Comparison of ENCODE assay signal across 34 cellular contexts in genomic region chr5:83090169-83090568, GRCh38.
"Had no signal": no experiment of that assay in that cellular context is flagged by ENCODE, and none has a peak within 500 bp of the region (broad histone marks: within the 10 kb centered on the region; RNA-seq: fewer than 3 reads in every experiment).

No MANE protein-coding gene starts in this region.

- DNase-seq: Karpas-422, Kasumi-1, MG63, MM.1S, MV-4-11, NCI-H1048, NCI-H1092, NCI-H1092 treated with DMSO at 0.1 percent for 48 hours, NCI-H1105, NCI-H1105 treated with DMSO at 0.1 percent for 48 hours, NCI-H1417, NCI-H1417 treated with DMSO at 0.1 percent for 48 hours, NCI-H1436, NCI-H1436 treated with DMSO at 0.1 percent for 48 hours, NCI-H146, NCI-H1694, NCI-H1694 treated with DMSO at 0.1 percent for 48 hours, NCI-H187, NCI-H187 treated with DMSO at 0.1 percent for 48 hours, NCI-H1930, NCI-H2029, NCI-H2029 treated with DMSO at 0.1 percent for 48 hours, NCI-H2081, NCI-H2081 treated with DMSO at 0.1 percent for 48 hours, NCI-H2107, NCI-H2171, NCI-H2171 treated with DMSO at 0.1 percent for 48 hours, NCI-H2227 treated with DMSO at 0.1 percent for 48 hours, NCI-H226, NCI-H345, NCI-H446, NCI-H446 treated with DMSO at 0.1 percent for 48 hours, NCI-H510A, NCI-H510A treated with DMSO at 0.1 percent for 48 hours had no signal

- H3K27me3 ChIP-seq: MG63 had no signal

- H3K4me3 ChIP-seq: MG63 had no signal

- H3K36me3 ChIP-seq: MG63 had no signal
